ENCODE assay signal across 17 cellular contexts in the genomic region with DNA sequence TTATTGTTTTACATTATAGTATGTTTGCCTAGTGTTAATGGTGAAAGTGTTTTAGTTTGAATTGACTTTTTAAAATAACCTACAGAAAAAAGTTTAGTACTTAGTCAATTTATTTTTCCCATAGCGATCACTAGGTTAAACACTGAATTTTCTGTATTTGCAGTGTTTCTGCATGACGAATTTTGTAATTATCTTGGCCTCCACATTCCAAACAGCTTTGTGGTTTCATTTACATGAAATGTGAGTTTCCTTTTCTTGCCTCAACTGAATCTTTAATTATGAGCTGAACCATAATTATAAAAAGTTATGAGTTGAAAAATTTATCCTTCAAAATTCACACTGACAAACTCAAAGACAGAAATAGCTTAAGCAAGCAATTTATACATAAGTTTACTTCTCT.
"Had no signal": no experiment of that assay in that cellular context is flagged by ENCODE, and none has a peak within 500 bp of the region (broad histone marks: within the 10 kb centered on the region; RNA-seq: fewer than 3 reads in every experiment).

No MANE protein-coding gene starts in this region.

- H3K9me3 ChIP-seq: neutrophil, right lobe of liver, suprapubic skin had no signal

- H3K4me1 Mint-ChIP-seq: activated CD4-positive, alpha-beta T cell treated with anti-CD3 and anti-CD28 coated beads for 36 hours; endodermal cell; immature natural killer cell; naive thymus-derived CD8-positive, alpha-beta T cell had no signal

- DNase-seq: activated CD4-positive, alpha-beta T cell treated with anti-CD3 and anti-CD28 coated beads for 36 hours; activated CD8-positive, alpha-beta memory T cell treated with anti-CD3 and anti-CD28 coated beads, Interleukin-2, amount 50 U/mL, for 4 hours; activated CD8-positive, alpha-beta T cell treated with anti-CD3 and anti-CD28 coated beads for 36 hours; activated naive CD4-positive, alpha-beta T cell treated with Interleukin-2 at 50 U/mL for 16 hours; endodermal cell; erythroblast; foreskin fibroblast; glutamatergic neuron; immature natural killer cell; naive thymus-derived CD8-positive, alpha-beta T cell; right lobe of liver; stimulated activated CD4-positive, alpha-beta T cell treated with anti-CD3 and anti-CD28 coated beads, Interleukin-2, amount 100 ng/mL, for 24 hours; stimulated activated naive CD4-positive, alpha-beta T cell treated with Interleukin-2 at 50 U/mL for 16 hours; upper lobe of left lung; WERI-Rb-1 had no signal

- H3K27ac Mint-ChIP-seq: activated CD4-positive, alpha-beta T cell treated with anti-CD3 and anti-CD28 coated beads for 36 hours; activated CD8-positive, alpha-beta T cell treated with anti-CD3 and anti-CD28 coated beads for 36 hours; endodermal cell; immature natural killer cell; naive thymus-derived CD8-positive, alpha-beta T cell had no signal

- H3K4me1 ChIP-seq: right lobe of liver, suprapubic skin, upper lobe of left lung had no signal

- H3K9me3 Mint-ChIP-seq: activated CD8-positive, alpha-beta T cell treated with anti-CD3 and anti-CD28 coated beads for 36 hours had no signal

- H3K27me3 Mint-ChIP-seq: activated CD4-positive, alpha-beta T cell treated with anti-CD3 and anti-CD28 coated beads for 36 hours; activated CD8-positive, alpha-beta T cell treated with anti-CD3 and anti-CD28 coated beads for 36 hours; naive thymus-derived CD8-positive, alpha-beta T cell had no signal

- H3K4me3 ChIP-seq: right lobe of liver, suprapubic skin, upper lobe of left lung had no signal

- H3K4me3 Mint-ChIP-seq: activated CD4-positive, alpha-beta T cell treated with anti-CD3 and anti-CD28 coated beads for 36 hours; activated CD8-positive, alpha-beta T cell treated with anti-CD3 and anti-CD28 coated beads for 36 hours; endodermal cell; immature natural killer cell; naive thymus-derived CD8-positive, alpha-beta T cell had no signal

- H3K27me3 ChIP-seq: neutrophil, right lobe of liver, suprapubic skin, upper lobe of left lung had no signal

- H3K36me3 ChIP-seq: neutrophil, right lobe of liver, suprapubic skin, upper lobe of left lung, WERI-Rb-1 had no signal
